1 cellular context compared by ENCODE assay signal in the genomic region with DNA sequence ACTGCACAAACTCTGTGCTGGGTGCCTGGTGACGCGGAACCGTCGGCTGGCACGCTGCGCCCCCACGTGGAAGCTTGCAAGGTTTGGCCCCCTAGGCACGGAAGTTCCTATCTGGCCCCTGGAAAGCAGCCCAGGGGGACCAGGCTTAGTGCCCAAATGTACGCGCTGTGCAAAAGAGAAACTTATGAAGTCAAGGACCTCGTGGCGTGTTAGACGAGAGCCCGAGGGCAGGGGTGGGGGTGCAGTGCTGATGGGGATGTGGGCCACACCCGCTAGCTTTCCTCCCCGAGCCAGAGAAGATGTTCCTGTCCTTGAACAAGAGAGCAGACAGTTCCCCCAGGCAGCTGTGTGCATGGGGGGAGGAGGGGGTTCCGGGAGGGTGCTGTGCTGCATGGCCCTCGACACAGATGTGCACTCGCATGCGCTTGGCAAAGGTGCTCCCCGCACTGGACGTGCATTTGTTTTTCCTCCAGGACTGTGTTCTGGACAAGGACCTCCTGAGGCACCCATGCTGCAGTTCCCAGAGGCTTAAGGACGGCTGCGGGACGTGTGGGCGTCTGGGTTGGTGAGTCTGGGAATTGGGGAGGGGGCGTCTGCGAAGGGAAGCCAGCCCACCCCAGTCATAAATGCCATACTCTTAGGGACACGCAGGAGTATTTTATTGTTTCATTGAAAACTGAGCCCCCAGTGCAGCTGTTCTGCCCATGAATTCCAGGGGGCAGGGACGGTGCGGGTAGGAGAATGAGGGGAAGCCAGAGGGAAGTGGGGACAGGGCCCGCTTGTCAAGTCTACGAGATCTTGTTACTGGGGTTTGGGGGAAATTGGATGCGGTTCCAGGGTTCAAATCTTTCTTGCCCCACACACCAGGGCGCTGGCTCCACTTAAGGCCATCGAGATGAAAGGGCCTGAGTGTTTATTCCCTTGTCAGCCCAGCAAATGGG.
TF ChIP-seq lines count a peak whose summit lies in the region.

No MANE protein-coding gene starts in this region.

TF ChIP-seq in GM12878, 131 proteins besides CTCF, POLR2A, EP300 and RAD21 (continued from another document):
- TF ChIP-seq, protein P1, sequence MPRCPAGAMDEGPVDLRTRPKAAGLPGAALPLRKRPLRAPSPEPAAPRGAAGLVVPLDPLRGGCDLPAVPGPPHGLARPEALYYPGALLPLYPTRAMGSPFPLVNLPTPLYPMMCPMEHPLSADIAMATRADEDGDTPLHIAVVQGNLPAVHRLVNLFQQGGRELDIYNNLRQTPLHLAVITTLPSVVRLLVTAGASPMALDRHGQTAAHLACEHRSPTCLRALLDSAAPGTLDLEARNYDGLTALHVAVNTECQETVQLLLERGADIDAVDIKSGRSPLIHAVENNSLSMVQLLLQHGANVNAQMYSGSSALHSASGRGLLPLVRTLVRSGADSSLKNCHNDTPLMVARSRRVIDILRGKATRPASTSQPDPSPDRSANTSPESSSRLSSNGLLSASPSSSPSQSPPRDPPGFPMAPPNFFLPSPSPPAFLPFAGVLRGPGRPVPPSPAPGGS (IDR thresholded peaks at IDR 0.05; ENCODE audit: borderline replicate concordance, insufficient read depth, low read depth, low read length, poor library complexity, severe bottlenecking) = no peak
- TF ChIP-seq MTA3 (IDR thresholded peaks at IDR 0.05; ENCODE audit: borderline replicate concordance, low read length) = no peak
- TF ChIP-seq POLR2AphosphoS5 (IDR thresholded peaks at IDR 0.05; ENCODE audit: low read length) = no peak
